Comparison of ENCODE assay signal across 8 cellular contexts in the genomic region with DNA sequence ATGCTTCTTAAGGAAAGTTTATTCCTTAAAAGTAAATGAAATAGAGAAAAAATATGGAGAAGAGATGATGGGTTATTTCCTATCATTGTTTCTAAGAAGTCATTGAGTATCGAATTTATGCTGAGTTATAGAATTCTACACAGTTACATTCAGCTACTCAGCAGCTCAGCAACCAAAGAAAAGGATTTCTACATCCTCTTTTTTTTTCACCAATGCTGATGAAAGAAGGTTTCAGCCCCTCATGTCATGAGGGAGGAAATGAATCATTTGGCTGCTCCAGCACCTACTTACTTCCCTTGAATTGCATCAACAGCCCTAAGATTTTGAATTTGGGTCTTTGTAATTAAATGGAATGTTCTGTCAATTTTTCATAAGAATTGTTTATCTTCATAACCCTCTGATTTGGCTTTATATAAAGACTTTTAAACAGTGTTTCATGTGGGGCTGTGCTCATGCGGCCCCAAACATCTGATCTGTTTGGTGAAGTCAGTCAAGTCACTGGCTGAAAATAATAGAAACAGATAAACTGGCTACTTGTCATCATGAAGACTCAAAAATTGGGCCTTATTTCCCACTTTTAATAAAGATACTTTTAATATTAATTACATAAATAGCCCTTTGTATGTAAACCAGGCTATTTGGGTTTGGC. TPM values are rescaled to one million over a fixed set of nuclear protein-coding genes. Genes with fewer than 3 reads are reported as not detected.
A peak's percentile ranks its signal among the peaks of the same experiment; 100 is the strongest.
DNase-seq lines count a peak whose midpoint lies in the region; ATAC-seq and TF ChIP-seq lines count a peak whose summit lies in the region.

No MANE protein-coding gene starts in this region.

- H3K4me1 ChIP-seq in DND-41 (ENCODE audit: insufficient read depth, low read length): no peaks in the 10 kb centered on the region
- H3K4me1 ChIP-seq in uterus: no peaks in the 10 kb centered on the region

- H3K9me3 ChIP-seq in DND-41 (ENCODE audit: insufficient read depth, low read length, severe bottlenecking): no peaks in the 10 kb centered on the region
- no peaks in the 10 kb centered on the region for H3K9me3 ChIP-seq in uterus

- no peaks in the 10 kb centered on the region for H3K79me2 ChIP-seq in DND-41 (ENCODE audit: insufficient read depth, low read length)

- H3K9me3 Mint-ChIP-seq in chondrocyte (ENCODE audit: low read depth): no peaks in the 10 kb centered on the region
- no peaks in the 10 kb centered on the region for H3K9me3 Mint-ChIP-seq in activated CD4-positive, alpha-beta memory T cell treated with anti-CD3 and anti-CD28 coated beads for 36 hours

- no peak overlapping the region for H3K9ac ChIP-seq in DND-41 (ENCODE audit: low read depth, low read length)

- TF ChIP-seq CTCF in DND-41 (IDR thresholded peaks at IDR 0.05; ENCODE audit: borderline replicate concordance, extremely low read depth, low read length, poor library complexity, severe bottlenecking) (no peak), chondrocyte (IDR thresholded peaks at IDR 0.05) (no peak), uterus (IDR thresholded peaks at IDR 0.05) (no peak)

- TF ChIP-seq POLR2A in uterus (IDR thresholded peaks at IDR 0.05): no peak

- no peaks in the 10 kb centered on the region for H3K27me3 Mint-ChIP-seq in chondrocyte (ENCODE audit: low read depth)
- H3K27me3 Mint-ChIP-seq in activated CD4-positive, alpha-beta memory T cell treated with anti-CD3 and anti-CD28 coated beads for 36 hours: peaks cover 5% of the 10 kb centered on the region

- DNase-seq in DND-41 (no peak), HT1080 (ENCODE audit: low read depth) (peak; percentile 90), chondrocyte (ENCODE audit: low spot score) (no peak), skeletal muscle cell (ENCODE audit: low read depth) (peak; percentile 76), NCI-H146 treated with DMSO at 0.1 percent for 48 hours (lab: John Stamatoyannopoulos, UW; ENCODE audit: unreplicated experiment) (no peak), uterus (no peak)
- DNase-seq in activated CD4-positive, alpha-beta memory T cell treated with anti-CD3 and anti-CD28 coated beads for 36 hours: no peak

- H3K4me1 Mint-ChIP-seq in chondrocyte (ENCODE audit: low read depth): peaks cover 24% of the 10 kb centered on the region
- peaks cover 16% of the 10 kb centered on the region for H3K4me1 Mint-ChIP-seq in activated CD4-positive, alpha-beta memory T cell treated with anti-CD3 and anti-CD28 coated beads for 36 hours (ENCODE audit: low read depth)

- peak overlapping the region; percentile 61 for H3K27ac Mint-ChIP-seq in chondrocyte (ENCODE audit: unreplicated experiment)
- H3K27ac Mint-ChIP-seq in activated CD4-positive, alpha-beta memory T cell treated with anti-CD3 and anti-CD28 coated beads for 36 hours: no peak overlapping the region

- H3K36me3 Mint-ChIP-seq in chondrocyte (ENCODE audit: low read depth): no peaks in the 10 kb centered on the region
- H3K36me3 Mint-ChIP-seq in activated CD4-positive, alpha-beta memory T cell treated with anti-CD3 and anti-CD28 coated beads for 36 hours: no peaks in the 10 kb centered on the region

- no peak overlapping the region for H3K4me3 ChIP-seq in DND-41 (ENCODE audit: low read depth in 1 of 2, low read length in 2 of 2)
- no peak overlapping the region for H3K4me3 ChIP-seq in skeletal muscle cell (ENCODE audit: low read depth, low read length)
- no peak overlapping the region for H3K4me3 ChIP-seq in uterus

- intact Hi-C loops in uterus (cut with DNase I; ENCODE audit: low total_unique reads): no loop called here
- intact Hi-C loops in activated CD4-positive, alpha-beta memory T cell treated with anti-CD3 and anti-CD28 coated beads for 36 hours (cut with micrococcal nuclease): loop anchor here (1.0 kb wide), 1 partner anchor 19 kb away; the partner anchor contains the start of gene SNX2

- H3K4me3 Mint-ChIP-seq in chondrocyte (ENCODE audit: unreplicated experiment): no peak overlapping the region
- H3K4me3 Mint-ChIP-seq in activated CD4-positive, alpha-beta memory T cell treated with anti-CD3 and anti-CD28 coated beads for 36 hours: no peak overlapping the region

- POLR2A ChIA-PET in activated CD4-positive, alpha-beta memory T cell treated with anti-CD3 and anti-CD28 coated beads for 36 hours (lab: Charles Lee): no interaction called here

- H3K27me3 ChIP-seq in DND-41 (ENCODE audit: insufficient read depth, low read length, poor library complexity): no peaks in the 10 kb centered on the region
- no peaks in the 10 kb centered on the region for H3K27me3 ChIP-seq in uterus

- H3K36me3 ChIP-seq in DND-41 (ENCODE audit: insufficient read depth, low read length) (no peaks in the 10 kb centered on the region), uterus (no peaks in the 10 kb centered on the region)

- CTCF ChIA-PET in activated CD4-positive, alpha-beta memory T cell treated with anti-CD3 and anti-CD28 coated beads for 36 hours (lab: Charles Lee): no interaction called here

- H3K27ac ChIP-seq in DND-41 (ENCODE audit: low read length) (no peak overlapping the region), uterus (no peak overlapping the region)

- no peaks in the 10 kb centered on the region for H4K20me1 ChIP-seq in DND-41 (ENCODE audit: insufficient read depth, low read length)

- ATAC-seq in DND-41 (ENCODE audit: insufficient read depth, low read depth) (0 out of 3 replicates have a peak, but pooled peaks have one; percentile 53), GM21447 (IDR thresholded peaks at IDR 0.05; ENCODE audit: unreplicated experiment) (peak; percentile 85)

- no peak overlapping the region for H3K4me2 ChIP-seq in DND-41 (ENCODE audit: insufficient read depth, low read length)

- H2AFZ ChIP-seq in DND-41 (ENCODE audit: low read depth, low read length): no peak overlapping the region

RNA-seq across cellular contexts. Expression of gene SNX2, which starts 18.5 kb away (rescaled TPM):
- 62.0 and 68.4 TPM in 2 replicates for total RNA-seq in HT1080 (2014; rRNA removed; shearing (Covaris generic))
- polyA plus RNA-seq in HT1080 (2015; cell fraction: cytosol; rRNA removed): 67.2 and 82.1 TPM in 2 replicates
- polyA plus RNA-seq in HT1080 (2015; cell fraction: nucleus; rRNA removed): 46.5 and 59.1 TPM in 2 replicates
- total RNA-seq in chondrocyte (49.1 to 53.8 TPM (median 51.0 TPM) in 3 replicates), uterus (100 to 1,000 TPM in 2 of 4 donors, 10 to 100 TPM in 2; 22.5 to 128 (median 99.6) TPM)
- total RNA-seq in activated CD4-positive, alpha-beta memory T cell treated with anti-CD3 and anti-CD28 coated beads for 36 hours: 10 to 100 TPM; 44.5 to 44.6 TPM

Comparison
In these comparisons a context has a peak if more than half of its experiments do, and no peak if none do; other contexts are left out.
1. DNase-seq: peak in HT1080 (single experiment) and skeletal muscle cell (single experiment); none in DND-41 (single experiment), chondrocyte (single experiment), NCI-H146 treated with DMSO at 0.1 percent for 48 hours (single experiment), uterus (0 of 2) and activated CD4-positive, alpha-beta memory T cell treated with anti-CD3 and anti-CD28 coated beads for 36 hours (single experiment).